Comparison of ENCODE assay signal across 9 cellular contexts in the genomic region with DNA sequence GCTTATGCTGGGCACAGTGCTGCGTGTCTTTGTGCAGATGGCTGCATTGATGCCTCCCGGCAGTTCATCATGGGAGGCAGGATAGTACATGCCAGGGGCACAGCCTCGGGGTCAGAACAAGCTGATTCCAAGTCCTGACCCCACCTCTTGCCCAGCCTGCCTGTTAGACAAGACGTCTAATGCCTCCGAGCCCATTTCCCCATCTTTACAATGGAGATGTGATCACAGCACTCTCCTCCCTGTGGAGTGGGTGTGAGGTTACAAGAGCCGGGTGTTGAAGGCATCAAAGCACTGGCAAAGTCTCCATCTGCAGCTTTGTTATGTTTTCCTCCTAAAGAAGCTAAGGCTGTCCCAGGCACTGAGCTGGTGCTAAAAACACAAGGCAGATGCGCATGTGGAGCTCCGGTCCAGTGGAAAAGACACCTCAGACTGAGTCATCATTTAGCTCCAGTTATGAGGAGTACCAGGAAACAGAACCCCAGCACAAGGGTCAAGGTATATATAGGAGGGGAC.
DNase-seq lines count a peak whose midpoint lies in the region; ATAC-seq and TF ChIP-seq lines count a peak whose summit lies in the region.
"Had no signal": no experiment of that assay in that cellular context is flagged by ENCODE, and none has a peak within 500 bp of the region (broad histone marks: within the 10 kb centered on the region; RNA-seq: fewer than 3 reads in every experiment).

No MANE protein-coding gene starts in this region.

- peaks cover 21% of the 10 kb centered on the region for H3K4me1 ChIP-seq in left ventricle myocardium inferior
- peaks cover 0 to 30% (median 16%) of the 10 kb centered on the region in 4 donors for H3K4me1 ChIP-seq in tibial artery

- intact Hi-C loops in left ventricle myocardium inferior (cut with micrococcal nuclease), result no loop called here
- intact Hi-C loops in tibial artery (cut with DNase I; ENCODE audit: low total_unique reads), result no loop called here

- peak overlapping the region; percentile 25 for H3K27ac ChIP-seq in left ventricle myocardium inferior (replicated peaks)
- H3K27ac ChIP-seq in tibial artery, result peak overlapping the region; percentile 48

- H3K27me3 ChIP-seq in left ventricle myocardium inferior (ENCODE audit: low read depth) (no peaks in the 10 kb centered on the region), tibial artery (no peaks in the 10 kb centered on the region)

- H3K4me3 ChIP-seq in left ventricle myocardium inferior (no peak overlapping the region), tibial artery (no peak overlapping the region)

- no peaks in the 10 kb centered on the region for H3K9me3 ChIP-seq in left ventricle myocardium inferior (replicated peaks)
- H3K9me3 ChIP-seq in tibial artery, result no peaks in the 10 kb centered on the region

- ATAC-seq in GM18517 (IDR thresholded peaks at IDR 0.05; ENCODE audit: unreplicated experiment), result no peak

- H3K36me3 ChIP-seq in left ventricle myocardium inferior (no peaks in the 10 kb centered on the region), tibial artery (peaks cover 0 to 11% (median 0%) of the 10 kb centered on the region in 3 donors)

- no peak for TF ChIP-seq CTCF in left ventricle myocardium inferior (IDR thresholded peaks at IDR 0.05; ENCODE audit: borderline replicate concordance)
- TF ChIP-seq CTCF in tibial artery (IDR thresholded peaks at IDR 0.05), result no peak

- peak in 2 of 3 experiments; percentile 53 to 71 for DNase-seq in NCI-H1417 (lab: John Stamatoyannopoulos, UW)
- no peak for DNase-seq in NCI-H1417 treated with DMSO at 0.1 percent for 48 hours (lab: John Stamatoyannopoulos, UW)
- DNase-seq in amniotic epithelial cell (ENCODE audit: low read depth), result peak; percentile 69
- no peak for DNase-seq in left ventricle myocardium inferior
- no peak for DNase-seq in tibial artery
- DNase-seq in HUDEP-2 (lab: John Stamatoyannopoulos, UW; ENCODE audit: unreplicated experiment in 76 of 76), result no peak
- no peak for DNase-seq in activated CD4-positive, alpha-beta T cell treated with anti-CD3 and anti-CD28 coated beads for 48 hours
- DNase-seq: T-helper 9 cell had no signal

Comparison
In these comparisons a context has a peak if more than half of its experiments do, and no peak if none do; other contexts are left out.
1. DNase-seq: peak in NCI-H1417 (2 of 3) and amniotic epithelial cell (single experiment); none in NCI-H1417 treated with DMSO at 0.1 percent for 48 hours (single experiment), left ventricle myocardium inferior (single experiment), tibial artery (0 of 2), HUDEP-2 (0 of 76) and activated CD4-positive, alpha-beta T cell treated with anti-CD3 and anti-CD28 coated beads for 48 hours (single experiment).